In the genomic region with DNA sequence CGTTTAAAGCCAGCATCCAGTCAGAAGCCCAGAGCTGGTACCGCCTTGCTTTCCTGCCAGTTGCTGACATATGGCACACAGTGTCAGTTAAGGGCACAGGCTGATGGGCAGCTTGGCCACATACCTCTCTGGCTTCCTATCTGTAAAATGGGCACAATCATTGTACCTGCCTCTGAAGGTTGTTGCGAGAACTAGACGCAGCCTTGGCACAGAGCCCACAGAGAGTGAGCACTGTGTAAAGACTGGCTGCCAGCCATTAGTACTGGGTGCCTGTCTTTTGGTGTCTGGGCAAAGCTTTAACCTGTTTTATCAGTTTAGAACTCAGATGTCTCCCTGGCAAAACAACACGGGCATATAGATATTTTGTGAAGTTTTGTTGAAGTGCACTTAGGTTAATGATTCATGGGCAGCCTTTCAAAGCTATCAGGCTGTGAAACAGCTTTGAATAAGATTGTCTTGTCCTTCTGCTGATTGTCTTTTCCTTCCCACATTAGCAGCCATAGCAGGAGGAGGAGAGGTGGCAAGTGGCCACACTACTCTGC, we compare ENCODE assay signal across 9 cellular contexts.
DNase-seq lines count a peak whose midpoint lies in the region; ATAC-seq, FAIRE-seq and TF ChIP-seq lines count a peak whose summit lies in the region.
"Had no signal": no experiment of that assay in that cellular context is flagged by ENCODE, and none has a peak within 500 bp of the region (broad histone marks: within the 10 kb centered on the region; RNA-seq: fewer than 3 reads in every experiment).

No MANE protein-coding gene starts in this region.

- H3K4me1 ChIP-seq in keratinocyte (ENCODE audit: control insufficient read depth, extremely low read depth, insufficient read depth, low read length): peaks cover 53% of the 10 kb centered on the region
- peaks cover 29% of the 10 kb centered on the region for H3K4me1 ChIP-seq in vagina

- ATAC-seq in T-helper 17 cell: no peak
- ATAC-seq in HG02588 (IDR thresholded peaks at IDR 0.05; ENCODE audit: unreplicated experiment): no peak
- ATAC-seq in GM21825 (IDR thresholded peaks at IDR 0.05; ENCODE audit: unreplicated experiment): no peak

- H3K27ac Mint-ChIP-seq in T-helper 17 cell: peak overlapping the region; percentile 60

- H3K36me3 ChIP-seq in keratinocyte (ENCODE audit: control insufficient read depth in 2 of 2, extremely low read depth in 1 of 2, insufficient read depth in 2 of 2, low read length in 2 of 2): peaks cover 16 to 17% of the 10 kb centered on the region in 2 experiments
- H3K36me3 ChIP-seq in vagina: no peaks in the 10 kb centered on the region
- H3K36me3 ChIP-seq: cardiac muscle cell had no signal

- H3K4me3 Mint-ChIP-seq in T-helper 17 cell: no peak overlapping the region

- H3K9ac ChIP-seq in keratinocyte (ENCODE audit: control insufficient read depth, extremely low read depth, insufficient read depth, low read length): peak overlapping the region; percentile 61

- H3K4me2 ChIP-seq in keratinocyte (ENCODE audit: control insufficient read depth, extremely low read depth, insufficient read depth, low read depth, low read length): peak overlapping the region; percentile 61

- no peaks in the 10 kb centered on the region for H3K9me3 ChIP-seq in T-helper 17 cell (ENCODE audit: control insufficient read depth, low read length, poor library complexity, severe bottlenecking)
- no peaks in the 10 kb centered on the region for H3K9me3 ChIP-seq in keratinocyte (ENCODE audit: control insufficient read depth, low read depth, low read length)
- no peaks in the 10 kb centered on the region for H3K9me3 ChIP-seq in vagina

- no peak overlapping the region for H2AFZ ChIP-seq in keratinocyte (ENCODE audit: control insufficient read depth, low read length)

- TF ChIP-seq POLR2A in vagina (IDR thresholded peaks at IDR 0.05): no peak

- peaks cover 2% of the 10 kb centered on the region for H3K9me1 ChIP-seq in keratinocyte (ENCODE audit: control insufficient read depth, extremely low read depth, insufficient read depth, low read length)

- peaks cover 77% of the 10 kb centered on the region for H3K79me2 ChIP-seq in keratinocyte (ENCODE audit: control insufficient read depth, insufficient read depth, low read length)

- H3K4me3 ChIP-seq in keratinocyte (ENCODE audit: control insufficient read depth in 2 of 3, extremely low read depth in 1 of 3, insufficient read depth in 2 of 3, low read depth in 1 of 3, low read length in 3 of 3): peak overlapping the region in 1 of 3 experiments; percentile 16
- H3K4me3 ChIP-seq in vagina: no peak overlapping the region
- H3K4me3 ChIP-seq: cardiac muscle cell had no signal

- H3K27ac ChIP-seq in keratinocyte (ENCODE audit: control insufficient read depth, insufficient read depth, low read length): peak overlapping the region; percentile 70
- peak overlapping the region; percentile 66 for H3K27ac ChIP-seq in vagina
- H3K27ac ChIP-seq: cardiac muscle cell had no signal

- H3K4me1 Mint-ChIP-seq in T-helper 17 cell: peaks cover 27% of the 10 kb centered on the region

- peaks cover 14% of the 10 kb centered on the region for H4K20me1 ChIP-seq in keratinocyte (ENCODE audit: control insufficient read depth, extremely low read depth, insufficient read depth, low read length)

- dilution Hi-C loops in keratinocyte (cut with MboI; ENCODE audit: extremely low pct_ligation_motif_present, low sequenced_read_pairs): no loop called here

- no peak for TF ChIP-seq CTCF in keratinocyte (optimal IDR thresholded peaks at IDR 0.05 in 1 of 3, IDR thresholded peaks at IDR 0.05 in 1 of 3, conservative IDR thresholded peaks at IDR 0.05 in 1 of 3; ENCODE audit: extremely low read depth in 1 of 3, insufficient read depth in 2 of 3, low read length in 3 of 3)
- no peak for TF ChIP-seq CTCF in vagina (IDR thresholded peaks at IDR 0.05)

- peaks cover 8% of the 10 kb centered on the region for H3K27me3 Mint-ChIP-seq in T-helper 17 cell

- DNase-seq in NCI-H2107 treated with DMSO at 0.1 percent for 48 hours (lab: John Stamatoyannopoulos, UW; ENCODE audit: unreplicated experiment) (peak; percentile 34), NCI-H2107 (lab: John Stamatoyannopoulos, UW) (no peak), T-helper 17 cell (no peak), keratinocyte (ENCODE audit: low read depth, low spot score) (no peak), vagina (ENCODE audit: extremely low spot score in 2 of 2) (no peak), SW480 (ENCODE audit: low spot score) (no peak)

- no peaks in the 10 kb centered on the region for H3K27me3 ChIP-seq in keratinocyte (ENCODE audit: control insufficient read depth, extremely low read depth, insufficient read depth, low read length)
- H3K27me3 ChIP-seq in vagina: no peaks in the 10 kb centered on the region
- H3K27me3 ChIP-seq: cardiac muscle cell had no signal

- no peaks in the 10 kb centered on the region for H3K36me3 Mint-ChIP-seq in T-helper 17 cell (ENCODE audit: low read depth)

- FAIRE-seq in keratinocyte (lab: Jason Lieb, UNC): peak; percentile 88

- intact Hi-C loops in vagina (cut with DNase I): no loop called here
